Comparison of ENCODE assay signal across 18 cellular contexts in genomic region chr10:95564291-95564690, GRCh38.
"Had no signal": no experiment of that assay in that cellular context is flagged by ENCODE, and none has a peak within 500 bp of the region (broad histone marks: within the 10 kb centered on the region; RNA-seq: fewer than 3 reads in every experiment).

No MANE protein-coding gene starts in this region.

- H3K27ac ChIP-seq: heart right ventricle, neutrophil, psoas muscle, thoracic aorta, upper lobe of left lung, vagina had no signal

- FAIRE-seq: frontal cortex, islet of Langerhans had no signal

- H3K27me3 ChIP-seq: colonic mucosa, upper lobe of left lung, vagina had no signal

- H3K36me3 Mint-ChIP-seq: naive thymus-derived CD8-positive, alpha-beta T cell; stimulated activated memory B cell treated with anti-CD40 and anti-IgM and Interleukin-4, amounts not matched to agents 10 μg/mL and 1 μg/mL and 100 μg/mL, for 72 hours had no signal

- H3K4me3 ChIP-seq: colonic mucosa, heart right ventricle, psoas muscle, thoracic aorta, upper lobe of left lung, vagina had no signal

- H3K27ac Mint-ChIP-seq: stimulated activated memory B cell treated with anti-CD40 and anti-IgM and Interleukin-4, amounts not matched to agents 10 μg/mL and 1 μg/mL and 100 μg/mL, for 72 hours; stimulated activated naive CD8-positive, alpha-beta T cell treated with anti-CD3 and anti-CD28 coated beads, Interleukin-15, Interleukin-2, amounts not matched to agents 100 ng/mL and 50 ng/mL, for 24 hours had no signal

- H3K27me3 Mint-ChIP-seq: stimulated activated memory B cell treated with anti-CD40 and anti-IgM and Interleukin-4, amounts not matched to agents 10 μg/mL and 1 μg/mL and 100 μg/mL, for 72 hours had no signal

- H3K9me3 Mint-ChIP-seq: naive thymus-derived CD8-positive, alpha-beta T cell; stimulated activated memory B cell treated with anti-CD40 and anti-IgM and Interleukin-4, amounts not matched to agents 10 μg/mL and 1 μg/mL and 100 μg/mL, for 72 hours; stimulated activated naive CD8-positive, alpha-beta T cell treated with anti-CD3 and anti-CD28 coated beads, Interleukin-15, Interleukin-2, amounts not matched to agents 100 ng/mL and 50 ng/mL, for 24 hours had no signal

- H3K36me3 ChIP-seq: colonic mucosa, heart right ventricle, neutrophil, thoracic aorta, upper lobe of left lung, vagina had no signal

- ATAC-seq: heart right ventricle; naive thymus-derived CD8-positive, alpha-beta T cell; psoas muscle; stimulated activated memory B cell treated with anti-CD40 and anti-IgM and Interleukin-4, amounts not matched to agents 10 μg/mL and 1 μg/mL and 100 μg/mL, for 72 hours had no signal

- H3K9me3 ChIP-seq: colonic mucosa, heart right ventricle, neutrophil, psoas muscle, thoracic aorta, upper lobe of left lung, vagina had no signal

- DNase-seq: colonic mucosa; dermis blood vessel endothelial cell; heart right ventricle; hypothalamus; kidney glomerular epithelial cell; naive thymus-derived CD8-positive, alpha-beta T cell; psoas muscle; retina; stimulated activated CD4-positive, alpha-beta T cell treated with anti-CD3 and anti-CD28 coated beads, Interleukin-4, amount 100 ng/mL, for 1 hour; substantia nigra had no signal

- H3K4me1 Mint-ChIP-seq: stimulated activated memory B cell treated with anti-CD40 and anti-IgM and Interleukin-4, amounts not matched to agents 10 μg/mL and 1 μg/mL and 100 μg/mL, for 72 hours had no signal

- H3K4me3 Mint-ChIP-seq: naive thymus-derived CD8-positive, alpha-beta T cell; stimulated activated memory B cell treated with anti-CD40 and anti-IgM and Interleukin-4, amounts not matched to agents 10 μg/mL and 1 μg/mL and 100 μg/mL, for 72 hours; stimulated activated naive CD8-positive, alpha-beta T cell treated with anti-CD3 and anti-CD28 coated beads, Interleukin-15, Interleukin-2, amounts not matched to agents 100 ng/mL and 50 ng/mL, for 24 hours had no signal
